Comparison of ENCODE assay signal across 20 cellular contexts in the genomic region with DNA sequence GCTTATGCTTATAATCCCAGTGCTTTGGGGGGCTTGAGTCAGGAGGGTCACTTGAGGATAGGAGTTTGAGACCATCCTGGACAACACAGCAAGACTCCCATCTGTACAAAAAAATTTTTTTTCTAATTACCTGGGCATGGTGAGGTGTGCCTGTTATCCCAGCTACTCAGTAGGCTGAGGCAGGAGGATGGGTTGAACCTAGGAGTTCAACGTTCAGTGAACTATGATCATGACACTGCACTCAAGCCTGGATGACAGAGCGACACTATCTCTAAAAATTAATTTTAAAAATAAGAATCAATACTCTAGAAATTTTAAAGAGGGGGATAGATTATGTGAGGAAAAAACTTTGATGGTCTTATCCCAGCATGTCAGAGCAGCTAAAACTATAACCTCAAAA.
"Had no signal": no experiment of that assay in that cellular context is flagged by ENCODE, and none has a peak within 500 bp of the region (broad histone marks: within the 10 kb centered on the region; RNA-seq: fewer than 3 reads in every experiment).

No MANE protein-coding gene starts in this region.

- DNase-seq: dermis blood vessel endothelial cell; dorsolateral prefrontal cortex; effector CD4-positive, alpha-beta T cell; effector memory CD4-positive, alpha-beta T cell; foreskin keratinocyte; heart left ventricle; hypothalamus; immature natural killer cell; islet precursor cell; kidney; left colon; left lung; lower lobe of right lung; mucosa of descending colon; naive B cell had no signal

- H3K4me1 ChIP-seq: foreskin keratinocyte, gastroesophageal sphincter had no signal

- H3K27me3 ChIP-seq: dorsolateral prefrontal cortex, esophagus muscularis mucosa, foreskin keratinocyte, gastroesophageal sphincter, heart left ventricle, hepatocyte, left lung had no signal

- ATAC-seq: foreskin keratinocyte, gastroesophageal sphincter, heart left ventricle, left colon, mucosa of descending colon had no signal

- H3K36me3 ChIP-seq: esophagus muscularis mucosa, gastroesophageal sphincter, left lung, lower lobe of right lung had no signal

- H3K9me3 ChIP-seq: esophagus muscularis mucosa, gastroesophageal sphincter, left lung, lower lobe of right lung, mucosa of descending colon had no signal

- H3K4me3 Mint-ChIP-seq: immature natural killer cell, mesothelial cell of epicardium, naive B cell had no signal

- H3K27ac Mint-ChIP-seq: mesothelial cell of epicardium had no signal

- H3K4me3 ChIP-seq: coronary artery, dorsolateral prefrontal cortex, esophagus muscularis mucosa, gastroesophageal sphincter, heart left ventricle, hepatocyte, left lung, lower lobe of right lung, mucosa of descending colon had no signal

- H3K9me3 Mint-ChIP-seq: immature natural killer cell had no signal

- H3K27ac ChIP-seq: coronary artery, esophagus muscularis mucosa, foreskin keratinocyte, gastroesophageal sphincter, heart left ventricle, hepatocyte, left lung, lower lobe of right lung had no signal
